Comparison of ENCODE assay signal across 21 cellular contexts in the genomic region with DNA sequence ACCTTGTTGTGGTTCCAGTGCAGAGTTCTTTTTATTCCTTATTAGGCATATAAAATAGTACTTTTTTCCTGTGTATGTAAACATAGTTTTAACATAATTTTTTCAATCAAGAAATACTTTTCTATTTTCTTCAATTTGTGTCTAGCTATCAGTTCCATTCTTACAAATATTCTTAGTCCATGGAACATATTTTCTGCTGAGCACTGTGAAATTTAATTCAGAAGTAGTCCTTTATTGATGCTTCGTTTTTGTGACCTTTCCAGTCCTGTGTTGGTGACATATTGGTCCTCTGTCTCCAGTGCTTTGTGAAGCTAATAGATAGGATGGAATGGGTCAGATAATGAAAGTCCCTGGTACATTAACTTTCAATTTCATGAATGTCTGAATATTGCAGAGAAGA.
A peak's percentile ranks its signal among the peaks of the same experiment; 100 is the strongest.
DNase-seq lines count a peak whose midpoint lies in the region; ATAC-seq, FAIRE-seq and TF ChIP-seq lines count a peak whose summit lies in the region.
"Had no signal": no experiment of that assay in that cellular context is flagged by ENCODE, and none has a peak within 500 bp of the region (broad histone marks: within the 10 kb centered on the region; RNA-seq: fewer than 3 reads in every experiment).

No MANE protein-coding gene starts in this region.

- intact Hi-C loops in HepG2 (cut with micrococcal nuclease; ENCODE audit: unreplicated experiment), result no loop called here
- intact Hi-C loops in right lobe of liver (cut with DNase I), result no loop called here
- intact Hi-C loops in IMR-90 (cut with micrococcal nuclease), result no loop called here

- dilution Hi-C loops in IMR-90 (cut with HindIII; ENCODE audit: low sequenced_read_pairs, unreplicated experiment), result no loop called here

- no peaks in the 10 kb centered on the region for H3K79me2 ChIP-seq in HepG2 (ENCODE audit: insufficient read depth, low read length)

- no peaks in the 10 kb centered on the region for H4K20me1 ChIP-seq in HepG2 (ENCODE audit: insufficient read depth, low read length)
- H4K20me1 ChIP-seq in IMR-90 (ENCODE audit: insufficient read depth, low read length), result no peaks in the 10 kb centered on the region
- H4K20me1 ChIP-seq: BLaER1 had no signal

- no peaks in the 10 kb centered on the region for H3K36me3 Mint-ChIP-seq in glutamatergic neuron (ENCODE audit: unreplicated experiment)
- H3K36me3 Mint-ChIP-seq: CD8-positive, alpha-beta T cell had no signal

- no peak overlapping the region for H3K56ac ChIP-seq in IMR-90 (ENCODE audit: extremely low read depth, insufficient read depth, low read length)

- H2AK9ac ChIP-seq in IMR-90 (replicated peaks; ENCODE audit: low read depth, low read length, poor library complexity), result no peak overlapping the region

- H2AK5ac ChIP-seq in IMR-90 (ENCODE audit: low read depth, low read length), result no peak overlapping the region

- H3K23ac ChIP-seq in IMR-90 (ENCODE audit: low read depth, low read length), result no peak overlapping the region

- H4K5ac ChIP-seq in IMR-90 (ENCODE audit: low read depth, low read length), result no peak overlapping the region

- no peaks in the 10 kb centered on the region for H3K9me1 ChIP-seq in IMR-90 (ENCODE audit: insufficient read depth, low read length)

- H2BK5ac ChIP-seq in IMR-90 (ENCODE audit: low read depth, low read length, poor library complexity, severe bottlenecking), result no peak overlapping the region

- H3K4me2 ChIP-seq in HepG2 (ENCODE audit: low read depth, low read length) (no peak overlapping the region), IMR-90 (ENCODE audit: low read depth, low read length) (no peak overlapping the region)

- in situ Hi-C loops in HepG2 (cut with HindIII; ENCODE audit: extremely low pct_ligation_motif_present, low pct_unique_long_range_greater_than_20kb), result no loop called here
- in situ Hi-C loops in IMR-90 (cut with MboI; ENCODE audit: low sequenced_read_pairs), result no loop called here
- in situ Hi-C loops in GM13977 (cut with MboI; ENCODE audit: low pct_unique_long_range_greater_than_20kb, low sequenced_read_pairs, unreplicated experiment), result no loop called here

- WGBS in HepG2 (ENCODE audit: low lambda C conversion rate), result 29% methylated on average over 1 of the region's 1 CpG
- WGBS in right lobe of liver (ENCODE audit: insufficient coverage, low coverage, low lambda C conversion rate, missing lambda C conversion rate), result 55% methylated on average over 1 of the region's 1 CpG
- no CpG with 5 or more reads among the region's 1 CpG for WGBS in IMR-90 (ENCODE audit: extremely low coverage in 2 of 2, insufficient read length in 1 of 2), 2 experiments

- no peak overlapping the region for H2BK20ac ChIP-seq in IMR-90 (ENCODE audit: low read depth, low read length)

- POLR2A ChIA-PET in HepG2 (lab: Yijun Ruan, JAX), result no interaction called here
- POLR2A ChIA-PET in IMR-90 (lab: Charles Lee; ENCODE audit: unreplicated experiment), result no interaction called here

- no peak for DNase-seq in HepG2 (ENCODE audit: low spot score)
- no peak for DNase-seq in right lobe of liver
- DNase-seq in IMR-90, result no peak
- DNase-seq in glutamatergic neuron, result no peak
- no peak for DNase-seq in GM13977 (ENCODE audit: low spot score)
- DNase-seq: ACHN; BE2C; Caco-2; Calu3; CD4-positive, alpha-beta T cell; CD8-positive, alpha-beta T cell; DMS79 treated with DMSO at 0.1 percent for 48 hours; GF-D8 had no signal

- H3K4me3 ChIP-seq in HepG2 (replicated peaks in 1 of 3; ENCODE audit: insufficient read depth in 1 of 3, low read depth in 2 of 3, low read length in 3 of 3), result no peak overlapping the region
- H3K4me3 ChIP-seq in right lobe of liver, result no peak overlapping the region
- no peak overlapping the region for H3K4me3 ChIP-seq in IMR-90 (ENCODE audit: insufficient read depth, low read depth, low read length)
- H3K4me3 ChIP-seq: BLaER1 had no signal

- H3K4me3 Mint-ChIP-seq in glutamatergic neuron (ENCODE audit: unreplicated experiment), result no peak overlapping the region
- H3K4me3 Mint-ChIP-seq: CD4-positive, alpha-beta T cell; CD8-positive, alpha-beta T cell had no signal

- no peak overlapping the region for H2BK15ac ChIP-seq in IMR-90 (ENCODE audit: low read depth, low read length)

- H4K91ac ChIP-seq in IMR-90 (ENCODE audit: insufficient read depth, low read depth, low read length), result no peak overlapping the region

- no TSS peak for BruUV-seq in HepG2 (replicated peaks; lab: Mats Ljungman, UMichigan)
- BruUV-seq in IMR-90 (replicated peaks; lab: Mats Ljungman, UMichigan), result no TSS peak

- no peak overlapping the region for H2BK120ac ChIP-seq in IMR-90 (ENCODE audit: low read depth, low read length)

- H4K8ac ChIP-seq in IMR-90 (ENCODE audit: low read depth in 2 of 2, low read length in 2 of 2), result no peak overlapping the region

- H3K27me3 Mint-ChIP-seq in glutamatergic neuron (ENCODE audit: unreplicated experiment), result no peaks in the 10 kb centered on the region

- no peak for FAIRE-seq in HepG2 (lab: Jason Lieb, UNC)
- FAIRE-seq: D721Med, G401.6, GM12891, GM18507 had no signal

- H3K36me3 ChIP-seq in HepG2 (replicated peaks in 1 of 2; ENCODE audit: control insufficient read depth in 1 of 2, insufficient read depth in 2 of 2, low read length in 2 of 2) (no peaks in the 10 kb centered on the region), right lobe of liver (no peaks in the 10 kb centered on the region), IMR-90 (ENCODE audit: control insufficient read depth, insufficient read depth, low read length) (no peaks in the 10 kb centered on the region)
- H3K36me3 ChIP-seq: BE2C, BLaER1 had no signal

- H3K4me1 Mint-ChIP-seq in glutamatergic neuron (ENCODE audit: low read depth, unreplicated experiment), result peaks cover 33% of the 10 kb centered on the region

- H3K9me3 ChIP-seq in HepG2 (ENCODE audit: low read length) (no peaks in the 10 kb centered on the region), right lobe of liver (no peaks in the 10 kb centered on the region), IMR-90 (ENCODE audit: control insufficient read depth, insufficient read depth, low read length) (no peaks in the 10 kb centered on the region)
- H3K9me3 ChIP-seq: BE2C, BLaER1, Caco-2 had no signal

- H3K9me3 Mint-ChIP-seq in glutamatergic neuron (ENCODE audit: unreplicated experiment), result no peaks in the 10 kb centered on the region
- H3K9me3 Mint-ChIP-seq: CD4-positive, alpha-beta T cell; CD8-positive, alpha-beta T cell had no signal

- TF ChIP-seq EP300 in HepG2 (IDR thresholded peaks at IDR 0.05; ENCODE audit: low read depth in 2 of 2, low read length in 2 of 2) (no peak), HepG2 (CRISPR knock-in tag; IDR thresholded peaks at IDR 0.05; ENCODE audit: borderline replicate concordance) (no peak)

- no peak for ATAC-seq in HepG2
- ATAC-seq in right lobe of liver, result no peak
- no peak for ATAC-seq in IMR-90 (ENCODE audit: low read depth)
- ATAC-seq in HG03469 (IDR thresholded peaks at IDR 0.05; ENCODE audit: unreplicated experiment), result no peak
- ATAC-seq: CD8-positive, alpha-beta T cell had no signal

- no peaks in the 10 kb centered on the region for H3K79me1 ChIP-seq in IMR-90 (ENCODE audit: low read depth in 1 of 2, low read length in 2 of 2)

- no peak overlapping the region for H3K18ac ChIP-seq in IMR-90 (ENCODE audit: low read depth, low read length)

- H3K27ac Mint-ChIP-seq in glutamatergic neuron (ENCODE audit: unreplicated experiment), result peak overlapping the region; percentile 40
- H3K27ac Mint-ChIP-seq: CD4-positive, alpha-beta T cell; CD8-positive, alpha-beta T cell had no signal

- no peak for TF ChIP-seq CTCF in HepG2 (CRISPR knock-in tag; IDR thresholded peaks at IDR 0.05)
- TF ChIP-seq CTCF in right lobe of liver (IDR thresholded peaks at IDR 0.05), result no peak
- TF ChIP-seq CTCF in IMR-90 (conservative IDR thresholded peaks at IDR 0.05; ENCODE audit: low read depth, low read length), result no peak
- no peak for TF ChIP-seq CTCF in glutamatergic neuron (IDR thresholded peaks at IDR 0.05; ENCODE audit: partially characterized antibody, unreplicated experiment)
- no peak for TF ChIP-seq CTCF in GM13977 (IDR thresholded peaks at IDR 0.05; ENCODE audit: extremely low read depth, insufficient read depth, missing control alignments)

- H2AFZ ChIP-seq in HepG2 (ENCODE audit: low read length), result no peak overlapping the region
- no peak overlapping the region for H2AFZ ChIP-seq in IMR-90 (replicated peaks; ENCODE audit: low read length, poor library complexity)

- no peak overlapping the region for H3K9ac ChIP-seq in HepG2 (ENCODE audit: insufficient read depth, low read depth, low read length)
- no peak overlapping the region for H3K9ac ChIP-seq in IMR-90 (ENCODE audit: low read depth, low read length)
- H3K9ac ChIP-seq: BLaER1 had no signal

- no peak overlapping the region for H3K14ac ChIP-seq in IMR-90 (replicated peaks; ENCODE audit: low read depth, low read length)

- CTCF ChIA-PET in HepG2 (lab: Yijun Ruan, JAX; ENCODE audit: low intra/inter-chr PET ratio, low total read pairs) (no interaction called here), IMR-90 (lab: Yijun Ruan, JAX) (no interaction called here)

- no peak overlapping the region for H3K4ac ChIP-seq in IMR-90 (ENCODE audit: low read depth, low read length)

- H3K27ac ChIP-seq in HepG2 (ENCODE audit: extremely low read length, insufficient read depth, low read length) (no peak overlapping the region), right lobe of liver (no peak overlapping the region), IMR-90 (ENCODE audit: insufficient read depth, low read length) (no peak overlapping the region)
- H3K27ac ChIP-seq: 22Rv1, BLaER1, C4-2B had no signal

- TF ChIP-seq RAD21 in HepG2 (CRISPR knock-in tag; IDR thresholded peaks at IDR 0.05), result no peak
- TF ChIP-seq RAD21 in IMR-90 (IDR thresholded peaks at IDR 0.05; ENCODE audit: low read length), result no peak

- no peaks in the 10 kb centered on the region for H3K4me1 ChIP-seq in HepG2 (ENCODE audit: insufficient read depth, low read length)
- H3K4me1 ChIP-seq in right lobe of liver, result no peaks in the 10 kb centered on the region
- no peaks in the 10 kb centered on the region for H3K4me1 ChIP-seq in IMR-90 (ENCODE audit: control insufficient read depth, insufficient read depth, low read length)
- H3K4me1 ChIP-seq: BE2C, Caco-2 had no signal

- no peaks in the 10 kb centered on the region for H3K27me3 ChIP-seq in HepG2 (ENCODE audit: control insufficient read depth in 1 of 2, insufficient read depth in 2 of 2, low read length in 2 of 2)
- H3K27me3 ChIP-seq in right lobe of liver, result no peaks in the 10 kb centered on the region
- no peaks in the 10 kb centered on the region for H3K27me3 ChIP-seq in IMR-90 (ENCODE audit: control insufficient read depth, insufficient read depth, low read length)
- H3K27me3 ChIP-seq: BE2C, BLaER1 had no signal

- TF ChIP-seq POLR2A in HepG2 (IDR thresholded peaks at IDR 0.05; ENCODE audit: insufficient read depth in 1 of 2, low read depth in 2 of 2, low read length in 2 of 2) (no peak), right lobe of liver (IDR thresholded peaks at IDR 0.05) (no peak), IMR-90 (IDR thresholded peaks at IDR 0.05; ENCODE audit: low read depth, low read length) (no peak)

TF ChIP-seq in IMR-90, 13 proteins besides CTCF, POLR2A, EP300 and RAD21 (continues in another document):
- TF ChIP-seq MAFK (IDR thresholded peaks at IDR 0.05; ENCODE audit: low read depth, low read length), result peak; percentile 40; the same call in 1 of the 2 replicates
- TF ChIP-seq CHD1 (IDR thresholded peaks at IDR 0.05; ENCODE audit: low read depth, low read length), result no peak
